ENCODE assay signal across 21 cellular contexts in the genomic region with DNA sequence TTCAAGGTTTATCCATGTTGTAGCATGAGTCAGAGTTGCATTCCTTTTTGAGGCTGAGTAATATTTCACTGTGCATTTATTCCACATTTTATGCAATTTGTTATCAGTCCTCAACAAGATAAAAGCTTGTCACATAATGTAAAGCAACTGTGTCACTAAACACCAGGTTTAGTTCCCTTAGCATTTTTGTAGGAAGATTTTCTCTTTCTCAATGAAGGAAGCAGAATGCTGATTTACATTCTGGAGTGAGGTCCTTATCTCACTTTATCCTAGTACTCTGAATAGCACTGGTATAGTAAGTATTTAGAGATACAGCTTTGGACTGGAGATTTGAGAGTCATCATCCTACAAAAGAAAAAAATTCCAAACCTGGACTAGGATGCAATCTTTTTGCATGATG. TPM values are rescaled to one million over a fixed set of nuclear protein-coding genes. Genes with fewer than 3 reads are reported as not detected.
DNase-seq lines count a peak whose midpoint lies in the region; ATAC-seq, FAIRE-seq and TF ChIP-seq lines count a peak whose summit lies in the region.
"Had no signal": no experiment of that assay in that cellular context is flagged by ENCODE, and none has a peak within 500 bp of the region (broad histone marks: within the 10 kb centered on the region; RNA-seq: fewer than 3 reads in every experiment).

No MANE protein-coding gene starts in this region.

- CTCF ChIA-PET in HEK293 (lab: Yijun Ruan, JAX) = interaction anchor here (0.7 kb wide), 1 partner anchor 51 kb away, joined by 6 read pairs; no protein-coding TSS in a partner anchor
- CTCF ChIA-PET in K562 (lab: Yijun Ruan, JAX; ENCODE audit: low intra/inter-chr PET ratio) = no interaction called here

- H3K9ac ChIP-seq in K562 (ENCODE audit: insufficient read depth in 1 of 2, low read depth in 2 of 2, low read length in 2 of 2) (no peak overlapping the region), smooth muscle cell (ENCODE audit: low read depth) (no peak overlapping the region)

- TF ChIP-seq EP300 in K562 (IDR thresholded peaks at IDR 0.05; ENCODE audit: low read length) = no peak
- no peak for TF ChIP-seq EP300 in upper lobe of left lung (IDR thresholded peaks at IDR 0.05)

- H3F3A ChIP-seq in smooth muscle cell (ENCODE audit: low read depth) = peaks cover 3% of the 10 kb centered on the region

- BruUV-seq in K562 (replicated peaks; lab: Mats Ljungman, UMichigan) = no TSS peak

- POLR2A ChIA-PET in HEK293 (lab: Yijun Ruan, JAX) = no interaction called here
- POLR2A ChIA-PET in K562 (lab: Yijun Ruan, JAX) = interaction anchor here (0.7 to 1.1 kb wide), 3 partner anchors 10 to 39 kb away, joined by 3 to 5 read pairs (median 3); a partner anchor contains a TSS

- no peaks in the 10 kb centered on the region for H3K9me1 ChIP-seq in K562 (ENCODE audit: control insufficient read depth, insufficient read depth, low read length)

- H3K9me3 ChIP-seq in HEK293 (ENCODE audit: control insufficient read depth, insufficient read depth, low read depth, low read length) = no peaks in the 10 kb centered on the region
- no peaks in the 10 kb centered on the region for H3K9me3 ChIP-seq in K562 (replicated peaks; ENCODE audit: control insufficient read depth, insufficient read depth, low read depth, low read length)
- no peaks in the 10 kb centered on the region for H3K9me3 ChIP-seq in smooth muscle cell (replicated peaks; ENCODE audit: low read depth)
- H3K9me3 ChIP-seq in lower lobe of right lung = no peaks in the 10 kb centered on the region
- H3K9me3 ChIP-seq in SJCRH30 (replicated peaks) = no peaks in the 10 kb centered on the region
- H3K9me3 ChIP-seq in upper lobe of left lung = no peaks in the 10 kb centered on the region
- H3K9me3 ChIP-seq: BE2C had no signal

- H3K27ac ChIP-seq in HEK293 (ENCODE audit: extremely low read depth, low read depth, low read length) (no peak overlapping the region), K562 (ENCODE audit: extremely low read depth, low read depth, low read length) (no peak overlapping the region), smooth muscle cell (ENCODE audit: low read depth) (peak overlapping the region; percentile 68), lower lobe of right lung (no peak overlapping the region), SJCRH30 (no peak overlapping the region), upper lobe of left lung (no peak overlapping the region)
- H3K27ac ChIP-seq: HL-60 had no signal

- no peak for FAIRE-seq in K562 (lab: Jason Lieb, UNC)
- FAIRE-seq: A204.1, GM12878, H1 had no signal

- H3K4me3 ChIP-seq in HEK293 (ENCODE audit: low read depth, low read length) (no peak overlapping the region), K562 (no peak overlapping the region), fibroblast of the aortic adventitia (ENCODE audit: low read depth, low read length) (no peak overlapping the region), smooth muscle cell (no peak overlapping the region), lower lobe of right lung (no peak overlapping the region), SJCRH30 (no peak overlapping the region), upper lobe of left lung (no peak overlapping the region)
- H3K4me3 ChIP-seq: GM12878 had no signal

- H3K4me2 ChIP-seq in K562 (ENCODE audit: insufficient read depth, low read length) (no peak overlapping the region), smooth muscle cell (no peak overlapping the region)

- H3K36me3 ChIP-seq in HEK293 (ENCODE audit: control insufficient read depth in 2 of 2, insufficient read depth in 1 of 2, low read length in 2 of 2) = no peaks in the 10 kb centered on the region
- no peaks in the 10 kb centered on the region for H3K36me3 ChIP-seq in K562 (ENCODE audit: control insufficient read depth, insufficient read depth, low read length)
- no peaks in the 10 kb centered on the region for H3K36me3 ChIP-seq in smooth muscle cell (ENCODE audit: low read depth)
- H3K36me3 ChIP-seq in lower lobe of right lung = no peaks in the 10 kb centered on the region
- no peaks in the 10 kb centered on the region for H3K36me3 ChIP-seq in SJCRH30
- no peaks in the 10 kb centered on the region for H3K36me3 ChIP-seq in upper lobe of left lung
- H3K36me3 ChIP-seq: BE2C had no signal

- no peak for TF ChIP-seq RAD21 in K562 (CRISPR knock-in tag; conservative IDR thresholded peaks at IDR 0.05 in 1 of 2, IDR thresholded peaks at IDR 0.05 in 1 of 2)

- DNase-seq in K562 (ENCODE audit: extremely low read depth in 1 of 4, low spot score in 3 of 4) (no peak), fibroblast of the aortic adventitia (ENCODE audit: low read depth) (peak; percentile 13), smooth muscle cell (lab: John Stamatoyannopoulos, UW; ENCODE audit: unreplicated experiment) (no peak), lower lobe of right lung (no peak), SJCRH30 (no peak), upper lobe of left lung (no peak), T1000 (lab: John Stamatoyannopoulos, UW) (no peak)
- DNase-seq: ACHN; BE2C; C1 segment of cervical spinal cord; CD4-positive, CD25-positive, alpha-beta regulatory T cell; CD8-positive, alpha-beta memory T cell; COR-L47; DMS 273 treated with DMSO at 0.1 percent for 48 hours; H9; KBM-7 had no signal

- H4K20me1 ChIP-seq in K562 (replicated peaks; ENCODE audit: control insufficient read depth, insufficient read depth, low read length) (no peaks in the 10 kb centered on the region), smooth muscle cell (ENCODE audit: low read depth) (no peaks in the 10 kb centered on the region)

- in situ Hi-C loops in K562 (cut with MboI) = no loop called here

- H3K79me2 ChIP-seq in K562 (ENCODE audit: control insufficient read depth, insufficient read depth, low read length) (no peaks in the 10 kb centered on the region), smooth muscle cell (ENCODE audit: low read depth) (no peaks in the 10 kb centered on the region)

- ATAC-seq in K562 (no peak), lower lobe of right lung (no peak), upper lobe of left lung (ENCODE audit: low FRiP score in 2 of 2) (no peak)
- ATAC-seq: GM12878 had no signal

- TF ChIP-seq POLR2A in K562 (conservative IDR thresholded peaks at IDR 0.05) (no peak), upper lobe of left lung (IDR thresholded peaks at IDR 0.05) (no peak)

- intact Hi-C loops in K562 (cut with micrococcal nuclease) = no loop called here
- intact Hi-C loops in lower lobe of right lung (cut with DNase I) = no loop called here

- H2AFZ ChIP-seq in K562 (ENCODE audit: low read depth, low read length) (no peak overlapping the region), smooth muscle cell (ENCODE audit: low read depth) (no peak overlapping the region)

- no peak for TF ChIP-seq CTCF in HEK293 (tag by site-specific recombination; IDR thresholded peaks at IDR 0.05)
- TF ChIP-seq CTCF in K562 (IDR thresholded peaks at IDR 0.05 in 2 of 3, conservative IDR thresholded peaks at IDR 0.05 in 1 of 3; ENCODE audit: insufficient read depth in 2 of 3, low read depth in 1 of 3, low read length in 3 of 3) = no peak
- no peak for TF ChIP-seq CTCF in fibroblast of the aortic adventitia (IDR thresholded peaks at IDR 0.05; ENCODE audit: insufficient read depth, low read length)
- no peak for TF ChIP-seq CTCF in smooth muscle cell (IDR thresholded peaks at IDR 0.05; ENCODE audit: borderline replicate concordance, insufficient read depth, poor library complexity, severe bottlenecking)
- no peak for TF ChIP-seq CTCF in lower lobe of right lung (IDR thresholded peaks at IDR 0.05)
- TF ChIP-seq CTCF in upper lobe of left lung (IDR thresholded peaks at IDR 0.05) = no peak

- no peaks in the 10 kb centered on the region for H3K4me1 ChIP-seq in HEK293 (ENCODE audit: control insufficient read depth, insufficient read depth, low read length)
- H3K4me1 ChIP-seq in K562 (replicated peaks in 1 of 2; ENCODE audit: control insufficient read depth in 2 of 2, insufficient read depth in 2 of 2, low read length in 2 of 2) = no peaks in the 10 kb centered on the region
- no peaks in the 10 kb centered on the region for H3K4me1 ChIP-seq in smooth muscle cell (ENCODE audit: low read depth)
- no peaks in the 10 kb centered on the region for H3K4me1 ChIP-seq in lower lobe of right lung
- H3K4me1 ChIP-seq in SJCRH30 = no peaks in the 10 kb centered on the region
- H3K4me1 ChIP-seq in upper lobe of left lung = no peaks in the 10 kb centered on the region
- H3K4me1 ChIP-seq: BE2C had no signal

- H3K27me3 ChIP-seq in K562 (ENCODE audit: control insufficient read depth in 2 of 2, insufficient read depth in 2 of 2, low read length in 2 of 2) = no peaks in the 10 kb centered on the region; a peak in 1 of 5 replicates
- H3K27me3 ChIP-seq in smooth muscle cell (ENCODE audit: low read depth) = no peaks in the 10 kb centered on the region
- H3K27me3 ChIP-seq in lower lobe of right lung (ENCODE audit: low read depth) = no peaks in the 10 kb centered on the region
- H3K27me3 ChIP-seq in SJCRH30 = no peaks in the 10 kb centered on the region
- H3K27me3 ChIP-seq in upper lobe of left lung = no peaks in the 10 kb centered on the region
- H3K27me3 ChIP-seq: BE2C had no signal

RNA-seq across cellular contexts. Expression of a gene that starts 9.8 kb away (rescaled TPM):
- 10.3 and 15.3 TPM in 2 replicates for total RNA-seq in K562 (2011; cell fraction: chromatin; rRNA removed; ENCODE audit: low replicate concordance)
- total RNA-seq in K562 (2011; cell fraction: nucleolus; rRNA removed) = 6.0 and 7.1 TPM in 2 replicates
- 10.2 and 12.1 TPM in 2 replicates for total RNA-seq in K562 (2011; cell fraction: nucleoplasm; rRNA removed)
- total RNA-seq in K562 (2014; rRNA removed) (3.0 and 4.6 TPM in 2 replicates), K562 (2014; rRNA removed; fragmentation: Illumina TruSeq; extraction: Trizol) (3.2 and 3.9 TPM in 2 replicates), K562 (2015; rRNA removed; fragmentation: Illumina TruSeq; extraction: Trizol) (4.5 and 4.7 TPM in 2 replicates), K562 (2021) (5.0 and 6.1 TPM in 2 replicates), fibroblast of the aortic adventitia (ENCODE audit: low replicate concordance) (10.8 and 12.1 TPM in 2 replicates), smooth muscle cell (12.0 and 29.5 TPM in 2 replicates), lower lobe of right lung (23.7 TPM), upper lobe of left lung (10 to 100 TPM; 18.4 to 30.4 (median 21.1) TPM)
- polyA plus RNA-seq in K562 (2011; rRNA removed) (7.5 and 8.4 TPM in 2 replicates), K562 (2014; fragmentation: Illumina TruSeq; extraction: Trizol) (4.6 and 4.8 TPM in 2 replicates), K562 (2014; fragmentation: Nextera tagmentation; extraction: Ambion mirVana) (1 to 10 TPM; 1.6 TPM), K562 (2014; rRNA removed) (3.7 and 4.5 TPM in 2 replicates), smooth muscle cell (12.1 and 12.5 TPM in 2 replicates)
- polyA plus RNA-seq in K562 (2011; cell fraction: cytosol; rRNA removed) = 2.8 and 5.5 TPM in 2 replicates
- polyA plus RNA-seq in K562 (2011; cell fraction: nucleus; rRNA removed) = 6.4 and 12.9 TPM in 2 replicates
- polyA plus RNA-seq in K562 (2012) = 4.4 and 5.8 TPM in 2 replicates
- 10.1 and 14.8 TPM in 2 replicates for polyA minus RNA-seq in K562 (2011; rRNA and poly(A)+ RNA removed)
- 2.8 and 5.5 TPM in 2 replicates for polyA minus RNA-seq in K562 (2011; cell fraction: cytosol; rRNA and poly(A)+ RNA removed)
- 3.0 and 5.2 TPM in 2 replicates for polyA minus RNA-seq in K562 (2011; cell fraction: nucleus; rRNA and poly(A)+ RNA removed)
- total RNA-seq in SJCRH30 (2014; rRNA removed; shearing (Covaris generic)) = 9.8 and 10.0 TPM in 2 replicates

RNA-seq across cellular contexts. Expression of a gene that starts 28.6 kb away (rescaled TPM):
- 22.5 and 34.2 TPM in 2 replicates for total RNA-seq in K562 (2011; cell fraction: chromatin; rRNA removed; ENCODE audit: low replicate concordance)
- total RNA-seq in K562 (2011; cell fraction: nucleolus; rRNA removed) = 17.0 and 18.6 TPM in 2 replicates
- 21.1 and 24.9 TPM in 2 replicates for total RNA-seq in K562 (2011; cell fraction: nucleoplasm; rRNA removed)
- total RNA-seq in K562 (2014; rRNA removed) (7.5 and 8.1 TPM in 2 replicates), K562 (2014; rRNA removed; fragmentation: Illumina TruSeq; extraction: Trizol) (11.3 and 12.7 TPM in 2 replicates), K562 (2015; rRNA removed; fragmentation: Illumina TruSeq; extraction: Trizol) (12.5 and 13.2 TPM in 2 replicates), K562 (2021) (16.9 and 20.2 TPM in 2 replicates), fibroblast of the aortic adventitia (ENCODE audit: low replicate concordance) (15.8 and 25.2 TPM in 2 replicates), smooth muscle cell (22.2 and 23.0 TPM in 2 replicates), lower lobe of right lung (54.5 TPM), upper lobe of left lung (10 to 100 TPM; 37.7 to 78.6 (median 49.0) TPM)
- polyA plus RNA-seq in K562 (2011; rRNA removed) (24.1 and 26.3 TPM in 2 replicates), K562 (2014; fragmentation: Illumina TruSeq; extraction: Trizol) (21.8 and 23.6 TPM in 2 replicates), K562 (2014; fragmentation: Nextera tagmentation; extraction: Ambion mirVana) (1 to 10 TPM; 5.6 to 9.1 TPM), K562 (2014; rRNA removed) (13.7 and 15.1 TPM in 2 replicates), smooth muscle cell (45.4 and 47.4 TPM in 2 replicates)
- 27.4 and 30.1 TPM in 2 replicates for polyA plus RNA-seq in K562 (2011; cell fraction: cytosol; rRNA removed)
- polyA plus RNA-seq in K562 (2011; cell fraction: nucleus; rRNA removed) = 73.7 and 97.8 TPM in 2 replicates
- 14.2 and 21.5 TPM in 2 replicates for polyA plus RNA-seq in K562 (2012)
- 15.9 and 19.1 TPM in 2 replicates for polyA minus RNA-seq in K562 (2011; rRNA and poly(A)+ RNA removed)
- polyA minus RNA-seq in K562 (2011; cell fraction: cytosol; rRNA and poly(A)+ RNA removed) = 9.4 and 10.4 TPM in 2 replicates
- polyA minus RNA-seq in K562 (2011; cell fraction: nucleus; rRNA and poly(A)+ RNA removed) = 18.0 and 25.4 TPM in 2 replicates
- total RNA-seq in SJCRH30 (2014; rRNA removed; shearing (Covaris generic)) = 27.7 and 29.0 TPM in 2 replicates
